ENCODE assay signal across 25 cellular contexts in genomic region chr20:37261714-37262113, GRCh38. TPM values are rescaled to one million over a fixed set of nuclear protein-coding genes. Genes with fewer than 3 reads are reported as not detected.
"Had no signal": no experiment of that assay in that cellular context is flagged by ENCODE, and none has a peak within 500 bp of the region (broad histone marks: within the 10 kb centered on the region; RNA-seq: fewer than 3 reads in every experiment).

Gene GHRH, minus strand, starts transcription at chr20:37261814. Its CDS starts 4,925 bp downstream, at chr20:37256889.

- H3K4me1 ChIP-seq: gastroesophageal sphincter, left ventricle myocardium inferior, sigmoid colon, tibial nerve, upper lobe of right lung, vagina had no signal

- H3K27ac ChIP-seq: esophagus squamous epithelium, gastroesophageal sphincter, left ventricle myocardium inferior, neutrophil, sigmoid colon, skin epidermis, tibial nerve, upper lobe of right lung, vagina had no signal

- H3K4me1 Mint-ChIP-seq: immature natural killer cell had no signal

- H3K27me3 ChIP-seq: neutrophil, sigmoid colon, tibial nerve, vagina had no signal

- H3K36me3 ChIP-seq: esophagus squamous epithelium, gastroesophageal sphincter, left ventricle myocardium inferior, neutrophil, sigmoid colon, tibial nerve, upper lobe of right lung, vagina had no signal

- H3K36me3 Mint-ChIP-seq: immature natural killer cell; natural killer cell treated with Interleukin-12 subunit alpha and Interleukin-12 subunit beta and Interleukin-15 and Interleukin-18, amount 100 ng/mL, for 72 hours had no signal

- H3K9me3 ChIP-seq: esophagus squamous epithelium, gastroesophageal sphincter, left ventricle myocardium inferior, neutrophil, sigmoid colon, tibial nerve, upper lobe of right lung, vagina had no signal

- H3K9me3 Mint-ChIP-seq: dendritic cell treated with granulocyte-macrophage colony-stimulating factor and Interleukin-4, amounts not matched to agents 40 ng/mL and 50 ng/mL, for 4 days; immature natural killer cell; natural killer cell treated with Interleukin-12 subunit alpha and Interleukin-12 subunit beta and Interleukin-15 and Interleukin-18, amount 100 ng/mL, for 72 hours had no signal

- H3K4me3 ChIP-seq: esophagus squamous epithelium, gastroesophageal sphincter, left ventricle myocardium inferior, lung, sigmoid colon, skin epidermis, tibial nerve, upper lobe of right lung, vagina had no signal

- H3K4me3 Mint-ChIP-seq: dendritic cell treated with granulocyte-macrophage colony-stimulating factor and Interleukin-4, amounts not matched to agents 40 ng/mL and 50 ng/mL, for 4 days; immature natural killer cell; natural killer cell treated with Interleukin-12 subunit alpha and Interleukin-12 subunit beta and Interleukin-15 and Interleukin-18, amount 100 ng/mL, for 72 hours had no signal

- H3K27me3 Mint-ChIP-seq: dendritic cell treated with granulocyte-macrophage colony-stimulating factor and Interleukin-4, amounts not matched to agents 40 ng/mL and 50 ng/mL, for 4 days had no signal

- ATAC-seq: gastroesophageal sphincter; natural killer cell treated with Interleukin-12 subunit alpha and Interleukin-12 subunit beta and Interleukin-15 and Interleukin-18, amount 100 ng/mL, for 72 hours; stimulated activated naive CD8-positive, alpha-beta T cell treated with anti-CD3 and anti-CD28 coated beads, Interleukin-15, Interleukin-2, amounts not matched to agents 100 U/mL and 50 U/mL, for 24 hours; upper lobe of right lung had no signal

- DNase-seq: esophagus squamous epithelium; foreskin fibroblast; glutamatergic neuron; immature natural killer cell; left cardiac atrium; left ventricle myocardium inferior; mesenchymal stem cell; midbrain; sigmoid colon; stimulated activated CD4-positive, alpha-beta T cell treated with anti-CD3 and anti-CD28 coated beads, Interleukin-12 subunit alpha, Interleukin-12 subunit beta, amount 100 ng/mL, for 4 hours; stimulated activated naive CD8-positive, alpha-beta T cell treated with anti-CD3 and anti-CD28 coated beads, Interleukin-15, Interleukin-2, amounts not matched to agents 100 U/mL and 50 U/mL, for 24 hours; upper lobe of right lung had no signal

- H3K27ac Mint-ChIP-seq: dendritic cell treated with granulocyte-macrophage colony-stimulating factor and Interleukin-4, amounts not matched to agents 40 ng/mL and 50 ng/mL, for 4 days; immature natural killer cell; natural killer cell treated with Interleukin-12 subunit alpha and Interleukin-12 subunit beta and Interleukin-15 and Interleukin-18, amount 100 ng/mL, for 72 hours had no signal

RNA-seq across cellular contexts. Expression of gene GHRH, which starts in this region (rescaled TPM):
- total RNA-seq: epithelial cell of proximal tubule; esophagus squamous epithelium; gastroesophageal sphincter; lung; natural killer cell treated with Interleukin-12 subunit alpha and Interleukin-12 subunit beta and Interleukin-15 and Interleukin-18, amount 100 ng/mL, for 72 hours; osteoblast; pulmonary artery endothelial cell; sigmoid colon; temporal lobe; tibial nerve; upper lobe of right lung; vagina had no signal
- polyA plus RNA-seq: immature natural killer cell, keratinocyte, lung, sigmoid colon had no signal
